Comparison of ENCODE assay signal across 1 cellular context in genomic region chr3:45592830-45593707, GRCh38.
A peak's percentile ranks its signal among the peaks of the same experiment; 100 is the strongest.
TF ChIP-seq lines count a peak whose summit lies in the region.

No MANE protein-coding gene starts in this region.

TF ChIP-seq in K562, 482 proteins besides CTCF, POLR2A, EP300 and RAD21 (continued from another document and continues in another):
- TF ChIP-seq, protein P1, sequence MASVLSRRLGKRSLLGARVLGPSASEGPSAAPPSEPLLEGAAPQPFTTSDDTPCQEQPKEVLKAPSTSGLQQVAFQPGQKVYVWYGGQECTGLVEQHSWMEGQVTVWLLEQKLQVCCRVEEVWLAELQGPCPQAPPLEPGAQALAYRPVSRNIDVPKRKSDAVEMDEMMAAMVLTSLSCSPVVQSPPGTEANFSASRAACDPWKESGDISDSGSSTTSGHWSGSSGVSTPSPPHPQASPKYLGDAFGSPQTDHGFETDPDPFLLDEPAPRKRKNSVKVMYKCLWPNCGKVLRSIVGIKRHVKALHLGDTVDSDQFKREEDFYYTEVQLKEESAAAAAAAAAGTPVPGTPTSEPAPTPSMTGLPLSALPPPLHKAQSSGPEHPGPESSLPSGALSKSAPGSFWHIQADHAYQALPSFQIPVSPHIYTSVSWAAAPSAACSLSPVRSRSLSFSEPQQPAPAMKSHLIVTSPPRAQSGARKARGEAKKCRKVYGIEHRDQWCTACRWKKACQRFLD (CRISPR knock-in tag; IDR thresholded peaks at IDR 0.05) = no peak
- TF ChIP-seq GTF2F1 (IDR thresholded peaks at IDR 0.05; ENCODE audit: low read depth, low read length) (peak; percentile 78; the same call in 1 of the 2 replicates), ZNF444 (CRISPR knock-in tag; IDR thresholded peaks at IDR 0.05) (no peak), HLTF (IDR thresholded peaks at IDR 0.05) (0 out of 2 replicates have a peak, but pooled peaks have one; percentile 59), COPS2 (conservative IDR thresholded peaks at IDR 0.05) (no peak), ZNF165 (CRISPR knock-in tag; IDR thresholded peaks at IDR 0.05; ENCODE audit: borderline replicate concordance) (0 out of 2 replicates have a peak, but pooled peaks have one; percentile 12), DIDO1 (tag; IDR thresholded peaks at IDR 0.05; ENCODE audit: low read depth) (peak; percentile 44; the same call in 1 of the 2 replicates), YBX1 (IDR thresholded peaks at IDR 0.05) (no peak), JUN (IDR thresholded peaks at IDR 0.05; ENCODE audit: borderline replicate concordance, low read depth, low read length) (peak; percentile 58; the same call in 1 of the 2 replicates), JUN (CRISPR knock-in tag; IDR thresholded peaks at IDR 0.05; ENCODE audit: borderline replicate concordance) (peak; percentile 94; the same call in 1 of the 2 replicates), ZSCAN32 (CRISPR knock-in tag; IDR thresholded peaks at IDR 0.05) (no peak), SP1 (CRISPR knock-in tag; IDR thresholded peaks at IDR 0.05) (peak; percentile 18; the same call in 1 of the 2 replicates), ETS1 (conservative IDR thresholded peaks at IDR 0.05; ENCODE audit: control insufficient read depth, low read depth, low read length) (0 out of 2 replicates have a peak, but pooled peaks have one; percentile 59), EP400 (IDR thresholded peaks at IDR 0.05) (peak; percentile 93), ZNF445 (CRISPR knock-in tag; IDR thresholded peaks at IDR 0.05; ENCODE audit: low read depth) (no peak), BRD9 (IDR thresholded peaks at IDR 0.05; ENCODE audit: low read depth, partially characterized antibody) (peak; percentile 25), THRAP3 (IDR thresholded peaks at IDR 0.05; ENCODE audit: borderline replicate concordance) (peak; percentile 30; the same call in 1 of the 2 replicates), CBX5 (IDR thresholded peaks at IDR 0.05; ENCODE audit: borderline replicate concordance, low read depth) (0 out of 2 replicates have a peak, but pooled peaks have one; percentile 6), HSF4 (CRISPR knock-in tag; IDR thresholded peaks at IDR 0.05; ENCODE audit: borderline replicate concordance) (no peak), DDX20 (tag; IDR thresholded peaks at IDR 0.05; ENCODE audit: low read depth) (no peak), STAT5B (CRISPR knock-in tag; IDR thresholded peaks at IDR 0.05) (no peak), RUNX1 (IDR thresholded peaks at IDR 0.05; ENCODE audit: low read depth) (no peak), U2AF1 (optimal IDR thresholded peaks at IDR 0.05; ENCODE audit: low read depth, low read length) (no peak), L3MBTL2 (IDR thresholded peaks at IDR 0.05) (peak; percentile 99), HNRNPL (IDR thresholded peaks at IDR 0.05; ENCODE audit: low read depth, low read length) (no peak), XRCC5 (IDR thresholded peaks at IDR 0.05; ENCODE audit: low read depth, low read length) (peak; percentile 94), ZBED1 (IDR thresholded peaks at IDR 0.05) (no peak), KAT7 (CRISPR knock-in tag; IDR thresholded peaks at IDR 0.05; ENCODE audit: borderline replicate concordance) (0 out of 2 replicates have a peak, but pooled peaks have one; percentile 48), POLR2G (IDR thresholded peaks at IDR 0.05; ENCODE audit: low read depth, low read length) (no peak), CREM (IDR thresholded peaks at IDR 0.05; ENCODE audit: low read depth) (peak; percentile 56; the same call in 1 of the 2 replicates), HNRNPLL (IDR thresholded peaks at IDR 0.05; ENCODE audit: low read depth, low read length, poor library complexity, severe bottlenecking) (peak; percentile 70), MIER1 (IDR thresholded peaks at IDR 0.05; ENCODE audit: low read depth) (0 out of 2 replicates have a peak, but pooled peaks have one; percentile 43), SMC3 (conservative IDR thresholded peaks at IDR 0.05; ENCODE audit: insufficient read depth, low read depth, low read length) (peak; percentile 84), ZNF316 (IDR thresholded peaks at IDR 0.05) (no peak), TOE1 (IDR thresholded peaks at IDR 0.05; ENCODE audit: borderline replicate concordance) (peak; percentile 72; the same call in 1 of the 2 replicates), TOE1 (CRISPR knock-in tag; IDR thresholded peaks at IDR 0.05; ENCODE audit: borderline replicate concordance, low read depth) (no peak), KLF16 (IDR thresholded peaks at IDR 0.05) (peak; percentile 32; the same call in 1 of the 2 replicates), E2F3 (CRISPR knock-in tag; IDR thresholded peaks at IDR 0.05) (0 out of 2 replicates have a peak, but pooled peaks have one; percentile 51), FOXK1 (CRISPR knock-in tag; IDR thresholded peaks at IDR 0.05; ENCODE audit: borderline replicate concordance) (peak; percentile 95; the same call in 1 of the 2 replicates), SIN3A (IDR thresholded peaks at IDR 0.05; ENCODE audit: borderline replicate concordance in 2 of 2, control insufficient read depth in 1 of 2, low read depth in 2 of 2, low read length in 2 of 2) (peak in 1 of 2 experiments; percentile 68; a peak in 1 of 4 replicates), FOXP1 (CRISPR knock-in tag; IDR thresholded peaks at IDR 0.05) (peak; percentile 98), CEBPB (tag; IDR thresholded peaks at IDR 0.05) (no peak), GTF2E2 (tag; IDR thresholded peaks at IDR 0.05) (peak; percentile 44; the same call in 1 of the 2 replicates), SIRT6 (IDR thresholded peaks at IDR 0.05; ENCODE audit: low read depth, low read length) (no peak), TSC22D4 (tag; IDR thresholded peaks at IDR 0.05) (no peak), KAT2B (IDR thresholded peaks at IDR 0.05; ENCODE audit: low read depth, low read length) (no peak), BRD4 (IDR thresholded peaks at IDR 0.05) (no peak), HDAC3 (IDR thresholded peaks at IDR 0.05; ENCODE audit: borderline replicate concordance, partially characterized antibody) (no peak), RB1 (IDR thresholded peaks at IDR 0.05; ENCODE audit: low read depth) (peak; percentile 88; the same call in 1 of the 2 replicates), CHD2 (IDR thresholded peaks at IDR 0.05; ENCODE audit: low read depth, low read length) (peak; percentile 76), ZBTB43 (CRISPR knock-in tag; IDR thresholded peaks at IDR 0.05) (0 out of 2 replicates have a peak, but pooled peaks have one; percentile 52), RNF2 (IDR thresholded peaks at IDR 0.05) (peak; percentile 72), ARID1B (IDR thresholded peaks at IDR 0.05) (peak; percentile 45), ZNF551 (CRISPR knock-in tag; IDR thresholded peaks at IDR 0.05) (no peak), SMARCE1 (IDR thresholded peaks at IDR 0.05) (peak; percentile 59; the same call in 1 of the 2 replicates), FOXA3 (CRISPR knock-in tag; conservative IDR thresholded peaks at IDR 0.05 in 1 of 2, IDR thresholded peaks at IDR 0.05 in 1 of 2) (peak in 1 of 2 experiments; percentile 90; a peak in 2 of 4 replicates)
- TF ChIP-seq, protein P2, sequence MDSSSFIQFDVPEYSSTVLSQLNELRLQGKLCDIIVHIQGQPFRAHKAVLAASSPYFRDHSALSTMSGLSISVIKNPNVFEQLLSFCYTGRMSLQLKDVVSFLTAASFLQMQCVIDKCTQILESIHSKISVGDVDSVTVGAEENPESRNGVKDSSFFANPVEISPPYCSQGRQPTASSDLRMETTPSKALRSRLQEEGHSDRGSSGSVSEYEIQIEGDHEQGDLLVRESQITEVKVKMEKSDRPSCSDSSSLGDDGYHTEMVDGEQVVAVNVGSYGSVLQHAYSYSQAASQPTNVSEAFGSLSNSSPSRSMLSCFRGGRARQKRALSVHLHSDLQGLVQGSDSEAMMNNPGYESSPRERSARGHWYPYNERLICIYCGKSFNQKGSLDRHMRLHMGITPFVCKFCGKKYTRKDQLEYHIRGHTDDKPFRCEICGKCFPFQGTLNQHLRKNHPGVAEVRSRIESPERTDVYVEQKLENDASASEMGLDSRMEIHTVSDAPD (CRISPR knock-in tag; IDR thresholded peaks at IDR 0.05) = no peak
- TF ChIP-seq, protein P3, sequence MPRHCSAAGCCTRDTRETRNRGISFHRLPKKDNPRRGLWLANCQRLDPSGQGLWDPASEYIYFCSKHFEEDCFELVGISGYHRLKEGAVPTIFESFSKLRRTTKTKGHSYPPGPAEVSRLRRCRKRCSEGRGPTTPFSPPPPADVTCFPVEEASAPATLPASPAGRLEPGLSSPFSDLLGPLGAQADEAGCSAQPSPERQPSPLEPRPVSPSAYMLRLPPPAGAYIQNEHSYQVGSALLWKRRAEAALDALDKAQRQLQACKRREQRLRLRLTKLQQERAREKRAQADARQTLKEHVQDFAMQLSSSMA (CRISPR knock-in tag; IDR thresholded peaks at IDR 0.05) = no peak
- TF ChIP-seq, protein P4, sequence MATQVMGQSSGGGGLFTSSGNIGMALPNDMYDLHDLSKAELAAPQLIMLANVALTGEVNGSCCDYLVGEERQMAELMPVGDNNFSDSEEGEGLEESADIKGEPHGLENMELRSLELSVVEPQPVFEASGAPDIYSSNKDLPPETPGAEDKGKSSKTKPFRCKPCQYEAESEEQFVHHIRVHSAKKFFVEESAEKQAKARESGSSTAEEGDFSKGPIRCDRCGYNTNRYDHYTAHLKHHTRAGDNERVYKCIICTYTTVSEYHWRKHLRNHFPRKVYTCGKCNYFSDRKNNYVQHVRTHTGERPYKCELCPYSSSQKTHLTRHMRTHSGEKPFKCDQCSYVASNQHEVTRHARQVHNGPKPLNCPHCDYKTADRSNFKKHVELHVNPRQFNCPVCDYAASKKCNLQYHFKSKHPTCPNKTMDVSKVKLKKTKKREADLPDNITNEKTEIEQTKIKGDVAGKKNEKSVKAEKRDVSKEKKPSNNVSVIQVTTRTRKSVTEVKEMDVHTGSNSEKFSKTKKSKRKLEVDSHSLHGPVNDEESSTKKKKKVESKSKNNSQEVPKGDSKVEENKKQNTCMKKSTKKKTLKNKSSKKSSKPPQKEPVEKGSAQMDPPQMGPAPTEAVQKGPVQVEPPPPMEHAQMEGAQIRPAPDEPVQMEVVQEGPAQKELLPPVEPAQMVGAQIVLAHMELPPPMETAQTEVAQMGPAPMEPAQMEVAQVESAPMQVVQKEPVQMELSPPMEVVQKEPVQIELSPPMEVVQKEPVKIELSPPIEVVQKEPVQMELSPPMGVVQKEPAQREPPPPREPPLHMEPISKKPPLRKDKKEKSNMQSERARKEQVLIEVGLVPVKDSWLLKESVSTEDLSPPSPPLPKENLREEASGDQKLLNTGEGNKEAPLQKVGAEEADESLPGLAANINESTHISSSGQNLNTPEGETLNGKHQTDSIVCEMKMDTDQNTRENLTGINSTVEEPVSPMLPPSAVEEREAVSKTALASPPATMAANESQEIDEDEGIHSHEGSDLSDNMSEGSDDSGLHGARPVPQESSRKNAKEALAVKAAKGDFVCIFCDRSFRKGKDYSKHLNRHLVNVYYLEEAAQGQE (CRISPR knock-in tag; IDR thresholded peaks at IDR 0.05; ENCODE audit: low read depth) = peak; percentile 66; the same call in 1 of the 2 replicates
- TF ChIP-seq, protein P5, sequence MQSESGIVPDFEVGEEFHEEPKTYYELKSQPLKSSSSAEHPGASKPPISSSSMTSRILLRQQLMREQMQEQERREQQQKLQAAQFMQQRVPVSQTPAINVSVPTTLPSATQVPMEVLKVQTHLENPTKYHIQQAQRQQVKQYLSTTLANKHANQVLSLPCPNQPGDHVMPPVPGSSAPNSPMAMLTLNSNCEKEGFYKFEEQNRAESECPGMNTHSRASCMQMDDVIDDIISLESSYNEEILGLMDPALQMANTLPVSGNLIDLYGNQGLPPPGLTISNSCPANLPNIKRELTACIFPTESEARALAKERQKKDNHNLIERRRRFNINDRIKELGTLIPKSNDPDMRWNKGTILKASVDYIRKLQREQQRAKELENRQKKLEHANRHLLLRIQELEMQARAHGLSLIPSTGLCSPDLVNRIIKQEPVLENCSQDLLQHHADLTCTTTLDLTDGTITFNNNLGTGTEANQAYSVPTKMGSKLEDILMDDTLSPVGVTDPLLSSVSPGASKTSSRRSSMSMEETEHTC (IDR thresholded peaks at IDR 0.05) = peak; percentile 62; the same call in 1 of the 2 replicates
- TF ChIP-seq, protein P6, sequence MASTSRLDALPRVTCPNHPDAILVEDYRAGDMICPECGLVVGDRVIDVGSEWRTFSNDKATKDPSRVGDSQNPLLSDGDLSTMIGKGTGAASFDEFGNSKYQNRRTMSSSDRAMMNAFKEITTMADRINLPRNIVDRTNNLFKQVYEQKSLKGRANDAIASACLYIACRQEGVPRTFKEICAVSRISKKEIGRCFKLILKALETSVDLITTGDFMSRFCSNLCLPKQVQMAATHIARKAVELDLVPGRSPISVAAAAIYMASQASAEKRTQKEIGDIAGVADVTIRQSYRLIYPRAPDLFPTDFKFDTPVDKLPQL (IDR thresholded peaks at IDR 0.05; ENCODE audit: extremely low read depth, insufficient read length) = peak; percentile 37
- TF ChIP-seq, protein P7, sequence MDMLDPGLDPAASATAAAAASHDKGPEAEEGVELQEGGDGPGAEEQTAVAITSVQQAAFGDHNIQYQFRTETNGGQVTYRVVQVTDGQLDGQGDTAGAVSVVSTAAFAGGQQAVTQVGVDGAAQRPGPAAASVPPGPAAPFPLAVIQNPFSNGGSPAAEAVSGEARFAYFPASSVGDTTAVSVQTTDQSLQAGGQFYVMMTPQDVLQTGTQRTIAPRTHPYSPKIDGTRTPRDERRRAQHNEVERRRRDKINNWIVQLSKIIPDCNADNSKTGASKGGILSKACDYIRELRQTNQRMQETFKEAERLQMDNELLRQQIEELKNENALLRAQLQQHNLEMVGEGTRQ (CRISPR knock-in tag; IDR thresholded peaks at IDR 0.05) = peak; percentile 64; the same call in 1 of the 2 replicates
- TF ChIP-seq, protein P8, sequence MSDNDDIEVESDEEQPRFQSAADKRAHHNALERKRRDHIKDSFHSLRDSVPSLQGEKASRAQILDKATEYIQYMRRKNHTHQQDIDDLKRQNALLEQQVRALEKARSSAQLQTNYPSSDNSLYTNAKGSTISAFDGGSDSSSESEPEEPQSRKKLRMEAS (CRISPR knock-in tag; IDR thresholded peaks at IDR 0.05) = peak; percentile 100
